Comparison of ENCODE assay signal across 8 cellular contexts in the genomic region with DNA sequence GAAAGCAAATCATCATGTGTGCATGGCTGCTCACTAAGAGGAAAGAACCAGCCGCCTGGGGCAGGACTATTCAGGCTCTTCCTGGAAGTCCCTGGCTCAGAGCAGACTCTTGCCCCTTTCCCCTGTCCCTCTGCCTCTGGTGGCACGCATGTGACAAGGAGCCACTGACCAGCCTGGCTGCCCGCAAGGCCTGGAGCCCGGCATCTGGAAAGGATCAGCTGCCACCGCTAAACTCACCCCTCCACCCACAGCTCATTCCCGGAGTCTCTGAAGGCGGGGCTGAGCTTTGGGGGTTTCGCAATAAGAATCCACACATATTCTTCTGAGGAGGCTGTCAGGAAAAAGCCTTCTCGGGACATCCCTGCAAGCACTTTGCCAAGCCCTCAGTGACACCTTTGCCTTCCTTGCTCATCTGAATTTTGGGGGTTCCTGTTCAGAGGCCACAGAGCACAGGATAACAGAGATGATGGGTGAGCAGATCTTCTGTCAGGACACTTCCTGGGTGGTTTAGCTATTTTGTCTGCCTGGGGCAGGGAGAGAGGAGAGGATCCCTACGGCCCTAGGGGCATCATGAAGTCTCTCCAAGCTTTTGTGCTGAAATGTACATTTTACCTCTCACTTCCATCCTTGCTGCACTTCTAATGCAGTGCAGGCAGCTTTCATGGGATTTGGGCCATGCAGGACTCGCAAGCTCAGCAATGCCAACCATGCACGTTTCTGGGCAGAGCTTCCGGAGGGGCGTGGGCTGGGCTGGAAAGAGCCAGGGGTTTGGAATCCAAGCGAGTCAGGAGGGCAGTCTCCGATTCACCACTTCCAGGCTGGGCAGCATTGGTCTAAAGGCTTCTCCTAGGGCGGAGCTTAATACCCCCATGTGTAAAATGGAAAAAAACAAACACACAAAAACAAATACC.
DNase-seq lines count a peak whose midpoint lies in the region; ATAC-seq and TF ChIP-seq lines count a peak whose summit lies in the region.

No MANE protein-coding gene starts in this region.

- H3K9ac ChIP-seq in neural progenitor cell = no peak overlapping the region

- no peaks in the 10 kb centered on the region for H3K27me3 ChIP-seq in neural progenitor cell

- DNase-seq in EH (ENCODE audit: low read depth) = peak; percentile 97
- peak; percentile 93 for DNase-seq in RPMI7951 (ENCODE audit: low read depth)
- peak; percentile 93 for DNase-seq in fibroblast of peridontal ligament (ENCODE audit: extremely low read depth)
- DNase-seq in neural progenitor cell (ENCODE audit: low spot score) = peak; percentile 77
- no peak for DNase-seq in NCI-H187 treated with DMSO at 0.1 percent for 48 hours (lab: John Stamatoyannopoulos, UW)
- no peak for DNase-seq in stimulated activated naive CD8-positive, alpha-beta T cell treated with anti-CD3 and anti-CD28 coated beads, Interleukin-15, amount 100 ng/mL, for 72 hours
- DNase-seq in activated CD8-positive, alpha-beta memory T cell treated with anti-CD3 and anti-CD28 coated beads for 24 hours = no peak
- DNase-seq in inferior parietal cortex (ENCODE audit: extremely low spot score) = no peak

- peak overlapping the region; percentile 23 for H3K4me2 ChIP-seq in neural progenitor cell

- no peak for ATAC-seq in stimulated activated naive CD8-positive, alpha-beta T cell treated with anti-CD3 and anti-CD28 coated beads, Interleukin-15, amount 100 ng/mL, for 72 hours

- peaks cover 18% of the 10 kb centered on the region for H3K4me1 ChIP-seq in neural progenitor cell

- no peaks in the 10 kb centered on the region for H3K9me3 ChIP-seq in neural progenitor cell (ENCODE audit: low read depth)

- H3F3A ChIP-seq in neural progenitor cell (ENCODE audit: low read depth) = peaks cover 22% of the 10 kb centered on the region

- peak overlapping the region; percentile 72 for H3K27ac Mint-ChIP-seq in neural progenitor cell
- H3K27ac Mint-ChIP-seq in stimulated activated naive CD8-positive, alpha-beta T cell treated with anti-CD3 and anti-CD28 coated beads, Interleukin-15, amount 100 ng/mL, for 72 hours = no peak overlapping the region

- no peaks in the 10 kb centered on the region for H3K9me3 Mint-ChIP-seq in neural progenitor cell
- H3K9me3 Mint-ChIP-seq in stimulated activated naive CD8-positive, alpha-beta T cell treated with anti-CD3 and anti-CD28 coated beads, Interleukin-15, amount 100 ng/mL, for 72 hours = no peaks in the 10 kb centered on the region

- peaks cover 2% of the 10 kb centered on the region for H3K36me3 Mint-ChIP-seq in neural progenitor cell

- peak overlapping the region; percentile 89 for H2AFZ ChIP-seq in neural progenitor cell (replicated peaks)

- no peak overlapping the region for H3K4me3 ChIP-seq in neural progenitor cell

- no peak for TF ChIP-seq CTCF in neural progenitor cell (IDR thresholded peaks at IDR 0.05)

- peaks cover 54% of the 10 kb centered on the region for H3K4me1 Mint-ChIP-seq in neural progenitor cell
- H3K4me1 Mint-ChIP-seq in stimulated activated naive CD8-positive, alpha-beta T cell treated with anti-CD3 and anti-CD28 coated beads, Interleukin-15, amount 100 ng/mL, for 72 hours = no peaks in the 10 kb centered on the region

- no peaks in the 10 kb centered on the region for H4K20me1 ChIP-seq in neural progenitor cell (ENCODE audit: low read depth)

- H3K27me3 Mint-ChIP-seq in neural progenitor cell (ENCODE audit: insufficient read depth, low read depth) = peaks cover 20% of the 10 kb centered on the region
- H3K27me3 Mint-ChIP-seq in stimulated activated naive CD8-positive, alpha-beta T cell treated with anti-CD3 and anti-CD28 coated beads, Interleukin-15, amount 100 ng/mL, for 72 hours = no peaks in the 10 kb centered on the region

- H3K79me2 ChIP-seq in neural progenitor cell (ENCODE audit: low read depth) = no peaks in the 10 kb centered on the region

- H3K36me3 ChIP-seq in neural progenitor cell = no peaks in the 10 kb centered on the region

- H3K4me3 Mint-ChIP-seq in neural progenitor cell = no peak overlapping the region
- no peak overlapping the region for H3K4me3 Mint-ChIP-seq in stimulated activated naive CD8-positive, alpha-beta T cell treated with anti-CD3 and anti-CD28 coated beads, Interleukin-15, amount 100 ng/mL, for 72 hours

- no peak overlapping the region for H3K27ac ChIP-seq in neural progenitor cell

Comparison
In these comparisons a context has a peak if more than half of its experiments do, and no peak if none do; other contexts are left out.
1. DNase-seq: peak in EH (single experiment), RPMI7951 (single experiment), fibroblast of peridontal ligament (single experiment) and neural progenitor cell (single experiment); none in NCI-H187 treated with DMSO at 0.1 percent for 48 hours (single experiment), stimulated activated naive CD8-positive, alpha-beta T cell treated with anti-CD3 and anti-CD28 coated beads, Interleukin-15, amount 100 ng/mL, for 72 hours (0 of 2), activated CD8-positive, alpha-beta memory T cell treated with anti-CD3 and anti-CD28 coated beads for 24 hours (single experiment) and inferior parietal cortex (single experiment).